21 cellular contexts compared by ENCODE assay signal in genomic region chr3:127444761-127445160, GRCh38.
DNase-seq lines count a peak whose midpoint lies in the region; ATAC-seq and TF ChIP-seq lines count a peak whose summit lies in the region.
"Had no signal": no experiment of that assay in that cellular context is flagged by ENCODE, and none has a peak within 500 bp of the region (broad histone marks: within the 10 kb centered on the region; RNA-seq: fewer than 3 reads in every experiment).

No MANE protein-coding gene starts in this region.

- H2BK12ac ChIP-seq in H9 (ENCODE audit: insufficient read length, low read depth, low read length): no peak overlapping the region

- no peak overlapping the region for H3K56ac ChIP-seq in H9 (ENCODE audit: insufficient read length, low read depth, low read length)

- H3K9me3 ChIP-seq in H9 (ENCODE audit: control insufficient read depth, low read depth, low read length) (no peaks in the 10 kb centered on the region), spleen (no peaks in the 10 kb centered on the region), SJCRH30 (replicated peaks) (0 out of 2 replicates have a peak, but pooled peaks cover 2% of the 10 kb centered on the region)
- H3K9me3 ChIP-seq: MG63 had no signal

- no peaks in the 10 kb centered on the region for H3K79me2 ChIP-seq in H9 (ENCODE audit: insufficient read depth, low read length)

- TF ChIP-seq CTCF in H9 (conservative IDR thresholded peaks at IDR 0.05) (no peak), spleen (IDR thresholded peaks at IDR 0.05 in 8 of 11, conservative IDR thresholded peaks at IDR 0.05 in 3 of 11) (no peak)

- H3K27me3 ChIP-seq in H9 (ENCODE audit: insufficient read depth, low read length) (no peaks in the 10 kb centered on the region), spleen (replicated peaks in 1 of 7) (peaks cover 0 to 27% (median 0%) of the 10 kb centered on the region in 7 donors), SJCRH30 (no peaks in the 10 kb centered on the region)
- H3K27me3 ChIP-seq: MG63 had no signal

- H2BK15ac ChIP-seq in H9 (ENCODE audit: low read depth, low read length): no peak overlapping the region

- no peaks in the 10 kb centered on the region for H3K36me3 Mint-ChIP-seq in activated naive CD4-positive, alpha-beta T cell treated with anti-CD3 and anti-CD28 coated beads, Interleukin-2, amount 10 ng/mL, durations not matched to agents 7 days and 5 days
- H3K36me3 Mint-ChIP-seq in H9 (ENCODE audit: insufficient read depth in 1 of 3, low read depth in 3 of 3): no peaks in the 10 kb centered on the region

- H3K4me1 ChIP-seq in H9 (ENCODE audit: insufficient read depth, low read length): no peaks in the 10 kb centered on the region
- no peaks in the 10 kb centered on the region for H3K4me1 ChIP-seq in spleen
- H3K4me1 ChIP-seq in SJCRH30: no peaks in the 10 kb centered on the region

- H2AK5ac ChIP-seq in H9 (ENCODE audit: insufficient read length, low read length): no peak overlapping the region

- H3T11ph ChIP-seq in H9 (ENCODE audit: low read length): no peak overlapping the region

- no peak overlapping the region for H3K18ac ChIP-seq in H9 (ENCODE audit: insufficient read length, low read depth, low read length)

- no peak overlapping the region for H3K23ac ChIP-seq in H9 (ENCODE audit: insufficient read length, low read depth, low read length)

- no peak overlapping the region for H3K4me3 ChIP-seq in spleen
- no peak overlapping the region for H3K4me3 ChIP-seq in SJCRH30
- H3K4me3 ChIP-seq: GM23248, MG63 had no signal

- no peaks in the 10 kb centered on the region for H3K79me1 ChIP-seq in H9 (ENCODE audit: insufficient read depth, low read depth, low read length, poor library complexity, severe bottlenecking)

- H4K20me1 ChIP-seq in H9 (ENCODE audit: control insufficient read depth, insufficient read depth, insufficient read length): no peaks in the 10 kb centered on the region

- no peak overlapping the region for H4K8ac ChIP-seq in H9 (replicated peaks; ENCODE audit: insufficient read length, low read depth, low read length)

- intact Hi-C loops in spleen (cut with DNase I; ENCODE audit: low total_unique reads): no loop called here

- H3K27ac Mint-ChIP-seq in activated naive CD4-positive, alpha-beta T cell treated with anti-CD3 and anti-CD28 coated beads, Interleukin-2, amount 10 ng/mL, durations not matched to agents 7 days and 5 days: no peak overlapping the region
- H3K27ac Mint-ChIP-seq in H9: no peak overlapping the region

- H3K9me3 Mint-ChIP-seq in activated naive CD4-positive, alpha-beta T cell treated with anti-CD3 and anti-CD28 coated beads, Interleukin-2, amount 10 ng/mL, durations not matched to agents 7 days and 5 days: no peaks in the 10 kb centered on the region
- H3K9me3 Mint-ChIP-seq in H9: no peaks in the 10 kb centered on the region

- TF ChIP-seq POLR2A in spleen (IDR thresholded peaks at IDR 0.05): no peak

- no peak overlapping the region for H2BK120ac ChIP-seq in H9 (ENCODE audit: low read depth, low read length, poor library complexity, severe bottlenecking)

- CTCF ChIA-PET in activated naive CD4-positive, alpha-beta T cell treated with anti-CD3 and anti-CD28 coated beads, Interleukin-2, amount 10 ng/mL, durations not matched to agents 7 days and 5 days (lab: Charles Lee): no interaction called here

- H3K27me3 Mint-ChIP-seq in activated naive CD4-positive, alpha-beta T cell treated with anti-CD3 and anti-CD28 coated beads, Interleukin-2, amount 10 ng/mL, durations not matched to agents 7 days and 5 days: no peaks in the 10 kb centered on the region
- H3K27me3 Mint-ChIP-seq in H9 (ENCODE audit: low read depth): peaks cover 6% of the 10 kb centered on the region; the same call in 1 of the 2 replicates

- no peak overlapping the region for H2BK20ac ChIP-seq in H9 (ENCODE audit: low read depth, low read length, poor library complexity, severe bottlenecking)

- ATAC-seq in HG02642 (IDR thresholded peaks at IDR 0.05; ENCODE audit: poor library complexity, unreplicated experiment) (no peak), GM21786 (IDR thresholded peaks at IDR 0.05; ENCODE audit: unreplicated experiment) (no peak)
- ATAC-seq: HCT116, PC-3 had no signal

- no peak overlapping the region for H4K5ac ChIP-seq in H9 (ENCODE audit: insufficient read length, low read depth, low read length)

- DNase-seq in activated naive CD4-positive, alpha-beta T cell treated with anti-CD3 and anti-CD28 coated beads, Interleukin-2, amount 10 ng/mL, durations not matched to agents 7 days and 5 days: peak; percentile 12
- DNase-seq in activated naive CD4-positive, alpha-beta T cell (lab: John Stamatoyannopoulos, UW): no peak
- DNase-seq in H9 (peak; percentile 5), mesenteric fat pad (ENCODE audit: low spot score) (peak; percentile 68), spleen (peak; percentile 14), SJCRH30 (no peak)
- DNase-seq: 8988T, DMS79 treated with DMSO at 0.1 percent for 48 hours, GM23248, Kasumi-1, MG63, NCI-H1048, NCI-H1436 treated with DMSO at 0.1 percent for 48 hours, NCI-H2029, NCI-H345, NCI-H524 treated with DMSO at 0.1 percent for 48 hours, PC-3 had no signal

- H3K4me3 Mint-ChIP-seq in activated naive CD4-positive, alpha-beta T cell treated with anti-CD3 and anti-CD28 coated beads, Interleukin-2, amount 10 ng/mL, durations not matched to agents 7 days and 5 days: no peak overlapping the region
- no peak overlapping the region for H3K4me3 Mint-ChIP-seq in H9

- H2AFZ ChIP-seq in H9 (ENCODE audit: low read length): no peak overlapping the region
- H2AFZ ChIP-seq: GM23248 had no signal

- WGBS in H9 (ENCODE audit: extremely low coverage, insufficient read length, low lambda C conversion rate): no CpG with 5 or more reads among the region's 2 CpGs
- WGBS in spleen, 5 donors: 65 to 92% (median 75%) methylated on average over 2 of the region's 2 CpGs

- H3K4me1 Mint-ChIP-seq in activated naive CD4-positive, alpha-beta T cell treated with anti-CD3 and anti-CD28 coated beads, Interleukin-2, amount 10 ng/mL, durations not matched to agents 7 days and 5 days: no peaks in the 10 kb centered on the region
- no peaks in the 10 kb centered on the region for H3K4me1 Mint-ChIP-seq in H9

- no peak overlapping the region for H4K91ac ChIP-seq in H9 (ENCODE audit: insufficient read length, low read depth, low read length)

- H3K14ac ChIP-seq in H9 (ENCODE audit: insufficient read depth, low read length): no peak overlapping the region

- H3K36me3 ChIP-seq in spleen (no peaks in the 10 kb centered on the region), SJCRH30 (no peaks in the 10 kb centered on the region)
- H3K36me3 ChIP-seq: MG63 had no signal

- H3K23me2 ChIP-seq in H9 (ENCODE audit: insufficient read length, low read depth, low read length, poor library complexity, severe bottlenecking): no peaks in the 10 kb centered on the region

- H3K9ac ChIP-seq in H9 (ENCODE audit: extremely low read depth, insufficient read length, low read length): no peak overlapping the region
- H3K9ac ChIP-seq: GM23248 had no signal

- no peak overlapping the region for H2BK5ac ChIP-seq in H9 (ENCODE audit: insufficient read length, low read length)

- H3K4me2 ChIP-seq in H9 (ENCODE audit: insufficient read depth, insufficient read length, low read length): no peak overlapping the region

- H3K27ac ChIP-seq in H9 (ENCODE audit: insufficient read length, low read depth, low read length) (no peak overlapping the region), spleen (no peak overlapping the region), SJCRH30 (no peak overlapping the region)
- H3K27ac ChIP-seq: GM23248, RWPE1 had no signal

- H3K4ac ChIP-seq in H9 (ENCODE audit: low read depth, low read length): no peak overlapping the region

Comparison
In these comparisons a context has a peak if more than half of its experiments do, and no peak if none do; other contexts are left out.
1. DNase-seq: peak in activated naive CD4-positive, alpha-beta T cell treated with anti-CD3 and anti-CD28 coated beads, Interleukin-2, amount 10 ng/mL, durations not matched to agents 7 days and 5 days (single experiment), H9 (single experiment), mesenteric fat pad (single experiment) and spleen (single experiment); none in activated naive CD4-positive, alpha-beta T cell (0 of 4) and SJCRH30 (0 of 2).